12 cellular contexts compared by ENCODE assay signal in the genomic region with DNA sequence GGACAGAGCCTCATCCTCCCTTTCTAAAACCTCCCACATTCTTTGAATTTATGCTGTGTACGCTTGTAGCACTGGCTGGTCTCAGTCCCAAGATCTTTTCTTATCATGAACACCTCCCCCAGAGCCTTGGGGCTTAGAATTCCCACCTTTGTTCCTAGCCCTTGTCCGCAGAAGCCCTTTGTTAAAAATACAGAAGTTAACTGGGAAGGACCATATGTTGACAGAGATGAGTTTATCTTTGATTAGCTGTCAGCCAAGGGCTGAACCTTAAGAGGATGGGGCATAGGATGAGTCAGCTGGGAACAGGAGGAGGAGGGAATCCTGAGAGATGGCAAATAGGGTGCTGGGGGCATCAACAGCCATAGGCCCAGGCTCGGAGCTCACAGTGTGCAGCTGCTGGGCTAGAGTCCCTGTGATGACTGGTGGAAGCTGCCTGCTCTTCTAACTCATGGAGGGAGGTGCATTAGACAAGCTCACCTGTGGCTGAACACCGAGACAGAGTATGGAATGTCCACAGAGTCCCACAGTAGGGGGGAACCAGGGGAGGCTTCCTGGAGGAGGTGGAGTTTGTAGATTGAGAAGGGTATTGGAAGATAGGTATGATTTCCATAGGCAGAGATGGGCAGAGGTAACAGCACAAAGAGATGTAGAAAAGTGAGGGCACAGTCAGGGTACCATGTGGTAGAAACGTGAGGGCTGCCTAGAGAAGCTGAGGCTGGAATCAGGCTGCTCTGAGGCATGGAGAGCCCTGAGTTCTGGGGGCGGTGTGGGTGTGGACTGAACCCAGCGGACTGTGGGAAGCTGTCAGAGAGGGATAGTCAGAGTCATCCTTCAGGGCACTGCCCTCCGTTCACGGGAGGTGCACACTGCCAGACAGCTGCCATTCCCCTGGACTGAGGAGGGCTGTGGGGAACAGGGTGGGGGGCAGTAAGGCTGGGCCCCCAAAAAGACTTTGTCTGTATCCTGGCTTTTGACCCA. TPM values are rescaled to one million over a fixed set of nuclear protein-coding genes. Genes with fewer than 3 reads are reported as not detected.
A peak's percentile ranks its signal among the peaks of the same experiment; 100 is the strongest.
DNase-seq lines count a peak whose midpoint lies in the region; ATAC-seq, FAIRE-seq and TF ChIP-seq lines count a peak whose summit lies in the region.
"Had no signal": no experiment of that assay in that cellular context is flagged by ENCODE, and none has a peak within 500 bp of the region (broad histone marks: within the 10 kb centered on the region; RNA-seq: fewer than 3 reads in every experiment).

No MANE protein-coding gene starts in this region.

- H4K5ac ChIP-seq in H1 (ENCODE audit: insufficient read length, low read depth, low read length): no peak overlapping the region

- intact Hi-C loops in sciatic nerve (cut with DNase I): no loop called here

- H3K4me1 ChIP-seq in H1 (replicated peaks in 1 of 4; ENCODE audit: control insufficient read depth in 3 of 4, insufficient read depth in 4 of 4, low read length in 3 of 4): no peaks in the 10 kb centered on the region

- TF ChIP-seq CTCF in H1 (IDR thresholded peaks at IDR 0.05; ENCODE audit: control extremely low read depth in 1 of 3, insufficient read depth in 1 of 3, low read depth in 1 of 3, low read length in 3 of 3): no peak

- no peaks in the 10 kb centered on the region for H3K23me2 ChIP-seq in H1 (ENCODE audit: low read depth, low read length)

- ATAC-seq in sciatic nerve (peak; percentile 8), HG03520 (IDR thresholded peaks at IDR 0.05; ENCODE audit: unreplicated experiment) (no peak), GM18511 (IDR thresholded peaks at IDR 0.05; ENCODE audit: unreplicated experiment) (no peak)
- ATAC-seq: pancreas had no signal

- H3K56ac ChIP-seq in H1 (replicated peaks; ENCODE audit: insufficient read length, low read depth, low read length): no peak overlapping the region

- H2BK120ac ChIP-seq in H1 (replicated peaks; ENCODE audit: low read depth, low read length): no peak overlapping the region

- H2AK5ac ChIP-seq in H1 (ENCODE audit: low read depth, low read length): no peak overlapping the region

- no peak overlapping the region for H4K8ac ChIP-seq in H1 (ENCODE audit: extremely low read depth, insufficient read depth, low read length)

- H3K4me2 ChIP-seq in H1 (ENCODE audit: insufficient read depth in 1 of 2, low read depth in 2 of 2, low read length in 2 of 2): no peak overlapping the region

- no peak overlapping the region for H2AFZ ChIP-seq in H1 (ENCODE audit: low read length)

- no peak for TF ChIP-seq RAD21 in H1 (IDR thresholded peaks at IDR 0.05 in 1 of 2, conservative IDR thresholded peaks at IDR 0.05 in 1 of 2; ENCODE audit: low read depth in 2 of 2, low read length in 2 of 2)

- H2BK15ac ChIP-seq in H1 (ENCODE audit: low read length): no peak overlapping the region

- POLR2A ChIA-PET in H1 (lab: Charles Lee; ENCODE audit: partially characterized antibody): interaction anchor here (0.9 kb wide), 1 partner anchor 9 kb away, joined by 4 read pairs; no protein-coding TSS in a partner anchor

- H3K4ac ChIP-seq in H1 (replicated peaks; ENCODE audit: insufficient read length, low read depth, low read length): no peak overlapping the region

- H3K27me3 ChIP-seq in H1 (replicated peaks in 1 of 4; ENCODE audit: control insufficient read depth in 3 of 4, extremely low read depth in 1 of 4, insufficient read depth in 3 of 4, low read length in 3 of 4): 0 out of 7 replicates have a peak, but pooled peaks cover 0 to 3% (median 0%) of the 10 kb centered on the region in 4 experiments
- H3K27me3 ChIP-seq: MG63, pancreas had no signal

- FAIRE-seq in H1 (lab: Jason Lieb, UNC): no peak
- FAIRE-seq: kidney, pancreas had no signal

- H3K79me2 ChIP-seq in H1 (ENCODE audit: control insufficient read depth in 1 of 2, insufficient read depth in 2 of 2, low read length in 2 of 2): no peaks in the 10 kb centered on the region

- H2BK12ac ChIP-seq in H1 (ENCODE audit: low read depth, low read length): no peak overlapping the region

- H3K14ac ChIP-seq in H1 (ENCODE audit: insufficient read length): no peak overlapping the region

- TF ChIP-seq POLR2A in H1 (IDR thresholded peaks at IDR 0.05; ENCODE audit: control extremely low read depth in 1 of 2, low read depth in 2 of 2, low read length in 2 of 2): no peak

- no peak overlapping the region for H3K9ac ChIP-seq in H1 (replicated peaks in 1 of 4; ENCODE audit: extremely low read depth in 1 of 4, low read depth in 3 of 4, low read length in 3 of 4)

- H4K20me1 ChIP-seq in H1 (replicated peaks in 1 of 2; ENCODE audit: control insufficient read depth in 1 of 2, insufficient read depth in 2 of 2, low read length in 2 of 2): no peaks in the 10 kb centered on the region

- no peaks in the 10 kb centered on the region for H3K9me3 ChIP-seq in H1 (ENCODE audit: insufficient read depth in 2 of 2, low read depth in 1 of 2, low read length in 1 of 2)
- H3K9me3 ChIP-seq: MG63, pancreas had no signal

- 77% methylated on average over 9 of the region's 9 CpGs; no CpG with 5 or more reads in 1 of the 2 experiments for WGBS in H1 (ENCODE audit: extremely low coverage in 1 of 2, insufficient coverage in 1 of 2, insufficient read length in 1 of 2, insufficient replicate concordance in 2 of 2, low coverage in 1 of 2, low lambda C conversion rate in 2 of 2, missing lambda C conversion rate in 1 of 2), 2 experiments

- no peaks in the 10 kb centered on the region for H3K36me3 ChIP-seq in H1 (ENCODE audit: control insufficient read depth in 2 of 4, insufficient read depth in 4 of 4, low read length in 3 of 4)
- H3K36me3 ChIP-seq: pancreas had no signal

- H3K4me3 ChIP-seq in H1 (ENCODE audit: extremely low read depth in 1 of 4, insufficient read depth in 2 of 4, low read depth in 3 of 4, low read length in 4 of 4): no peak overlapping the region
- H3K4me3 ChIP-seq: MG63, pancreas had no signal

- CTCF ChIA-PET in H1 (lab: Charles Lee; ENCODE audit: partially characterized antibody): interaction anchor here (0.6 to 11.9 kb wide), 29 partner anchors 8 to 169 kb away, joined by 3 to 137 read pairs (median 6); a partner anchor contains a TSS

- H3K79me1 ChIP-seq in H1 (ENCODE audit: low read depth, low read length): no peaks in the 10 kb centered on the region

- H4K91ac ChIP-seq in H1 (replicated peaks; ENCODE audit: insufficient read length, low read length): no peak overlapping the region

- TF ChIP-seq EP300 in H1 (IDR thresholded peaks at IDR 0.05; ENCODE audit: borderline replicate concordance in 1 of 2, low read depth in 2 of 2, low read length in 2 of 2): no peak

- H3K27ac ChIP-seq in H1 (ENCODE audit: low read depth, low read length): no peak overlapping the region
- H3K27ac ChIP-seq: pancreas had no signal

- H2BK5ac ChIP-seq in H1 (ENCODE audit: low read depth, low read length): no peak overlapping the region

- no peak overlapping the region for H3K18ac ChIP-seq in H1 (ENCODE audit: extremely low read depth, low read length)

- H2BK20ac ChIP-seq in H1 (ENCODE audit: low read length): 0 out of 2 replicates have a peak overlapping the region, but pooled peaks have one; percentile 13

- no peak overlapping the region for H3K23ac ChIP-seq in H1 (ENCODE audit: insufficient read length)

- DNase-seq in EH (ENCODE audit: low read depth): peak; percentile 49
- peak; percentile 65 for DNase-seq in NCI-H69 (lab: John Stamatoyannopoulos, UW)
- no peak for DNase-seq in H1 (ENCODE audit: low read depth in 1 of 2, low spot score in 2 of 2)
- DNase-seq in sciatic nerve (ENCODE audit: low spot score): no peak
- no peak for DNase-seq in stimulated activated naive CD4-positive, alpha-beta T cell treated with Interleukin-2 at 50 U/mL for 16 hours (lab: John Stamatoyannopoulos, UW)
- DNase-seq in activated gamma-delta T cell (lab: John Stamatoyannopoulos, UW): no peak
- DNase-seq: DND-41, kidney, MG63, pancreas had no signal

TF ChIP-seq in H1, 55 proteins besides CTCF, POLR2A, EP300 and RAD21 (continues in another document):
- TF ChIP-seq POU5F1 (IDR thresholded peaks at IDR 0.05; ENCODE audit: low read depth, low read length) (no peak), FOSL1 (IDR thresholded peaks at IDR 0.05; ENCODE audit: insufficient read depth, low read depth, low read length) (no peak), CHD2 (IDR thresholded peaks at IDR 0.05; ENCODE audit: low read length) (no peak), CTBP2 (IDR thresholded peaks at IDR 0.05; ENCODE audit: borderline replicate concordance, insufficient read depth, insufficient read length, low read length) (no peak), KDM4A (IDR thresholded peaks at IDR 0.05; ENCODE audit: low read depth, low read length, severe bottlenecking) (no peak), BRCA1 (IDR thresholded peaks at IDR 0.05; ENCODE audit: low read depth, low read length) (no peak), JUND (IDR thresholded peaks at IDR 0.05; ENCODE audit: low read length) (no peak), SIX5 (IDR thresholded peaks at IDR 0.05; ENCODE audit: low read depth, low read length) (no peak), CREB1 (IDR thresholded peaks at IDR 0.05) (no peak), SP1 (IDR thresholded peaks at IDR 0.05; ENCODE audit: low read depth, low read length) (no peak), JUN (IDR thresholded peaks at IDR 0.05; ENCODE audit: low read depth, low read length) (no peak), RXRA (IDR thresholded peaks at IDR 0.05; ENCODE audit: insufficient read depth, low read depth, low read length) (no peak), YY1 (IDR thresholded peaks at IDR 0.05; ENCODE audit: low read depth, low read length) (no peak), EZH2 (IDR thresholded peaks at IDR 0.05; ENCODE audit: low read depth, low read length, severe bottlenecking) (no peak), TAF7 (optimal IDR thresholded peaks at IDR 0.05; ENCODE audit: borderline replicate concordance, low read depth, low read length) (no peak)
- TF ChIP-seq, protein P1, sequence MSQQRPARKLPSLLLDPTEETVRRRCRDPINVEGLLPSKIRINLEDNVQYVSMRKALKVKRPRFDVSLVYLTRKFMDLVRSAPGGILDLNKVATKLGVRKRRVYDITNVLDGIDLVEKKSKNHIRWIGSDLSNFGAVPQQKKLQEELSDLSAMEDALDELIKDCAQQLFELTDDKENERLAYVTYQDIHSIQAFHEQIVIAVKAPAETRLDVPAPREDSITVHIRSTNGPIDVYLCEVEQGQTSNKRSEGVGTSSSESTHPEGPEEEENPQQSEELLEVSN (IDR thresholded peaks at IDR 0.05): no peak

RNA-seq across cellular contexts. Expression of a gene that starts 9.9 kb away (rescaled TPM):
- total RNA-seq in H1 (2021; fragmentation: NEBNext Ultra II Directional; extraction: Animal tissue kit (Norgen Biotek cat#: 25700)): 4.1 and 4.2 TPM in 2 replicates
- polyA plus RNA-seq in H1 (2011; rRNA removed): 1.3 and 1.6 TPM in 2 replicates
- polyA plus RNA-seq in H1 (2011; cell fraction: cytosol; rRNA removed): 1.7 TPM
- 3.0 TPM for polyA plus RNA-seq in H1 (2011; cell fraction: nucleus; rRNA removed)
- 1.4 to 2.5 TPM (median 1.6 TPM) in 4 replicates for polyA plus RNA-seq in H1 (2012, experiment 1 of 2)
- polyA plus RNA-seq in H1 (2012, experiment 2 of 2): 5.1 TPM
- polyA plus RNA-seq in H1 (2013, experiment 1 of 2): 0.67 TPM
- polyA plus RNA-seq in H1 (2013, experiment 2 of 2): 0.79 TPM
- 3.9 and 4.4 TPM in 2 replicates for polyA minus RNA-seq in H1 (2011; rRNA and poly(A)+ RNA removed)
- polyA minus RNA-seq in H1 (2011; cell fraction: cytosol; rRNA and poly(A)+ RNA removed): 3.2 TPM
- 6.5 TPM for polyA minus RNA-seq in H1 (2011; cell fraction: nucleus; rRNA and poly(A)+ RNA removed)
- total RNA-seq in sciatic nerve: 92.4 TPM

Comparison
In these comparisons a context has a peak if more than half of its experiments do, and no peak if none do; other contexts are left out.
1. DNase-seq: peak in EH (single experiment) and NCI-H69 (single experiment); none in H1 (0 of 2), sciatic nerve (single experiment), stimulated activated naive CD4-positive, alpha-beta T cell treated with Interleukin-2 at 50 U/mL for 16 hours (single experiment) and activated gamma-delta T cell (single experiment).
2. RNA of a gene that starts 9.9 kb away (total RNA-seq): 92.4 TPM in sciatic nerve (single experiment); 4.1 to 4.2 TPM in H1; every median in the first group is over 10 times any median in the second.